2 cellular contexts compared by ENCODE assay signal in genomic region chr12:18424857-18425256, GRCh38.
TF ChIP-seq lines count a peak whose summit lies in the region.

No MANE protein-coding gene starts in this region.

TF ChIP-seq in A549, 52 proteins besides CTCF, POLR2A, EP300 and RAD21:
- no peak for TF ChIP-seq RCOR1 (IDR thresholded peaks at IDR 0.05; ENCODE audit: low read depth, low read length)
- peak; percentile 69 for TF ChIP-seq MAFK (IDR thresholded peaks at IDR 0.05; ENCODE audit: partially characterized antibody)

TF ChIP-seq in IMR-90, 13 proteins besides CTCF, POLR2A, EP300 and RAD21 (continued from another document):
- TF ChIP-seq MAFK (IDR thresholded peaks at IDR 0.05; ENCODE audit: low read depth, low read length) = peak; percentile 32; the same call in 1 of the 2 replicates
